8 cellular contexts compared by ENCODE assay signal in genomic region chr6:146857960-146858308, GRCh38.
DNase-seq lines count a peak whose midpoint lies in the region; ATAC-seq and TF ChIP-seq lines count a peak whose summit lies in the region.

No MANE protein-coding gene starts in this region.

- no peaks in the 10 kb centered on the region for H3K27me3 ChIP-seq in prostate gland (replicated peaks; ENCODE audit: insufficient read depth)

- no peaks in the 10 kb centered on the region for H3K36me3 Mint-ChIP-seq in IgD-negative memory B cell

- in situ Hi-C loops in astrocyte of the spinal cord (cut with HindIII; ENCODE audit: low sequenced_read_pairs) = no loop called here

- H3K9me3 ChIP-seq in prostate gland = no peaks in the 10 kb centered on the region

- no peak for TF ChIP-seq POLR2A in prostate gland (IDR thresholded peaks at IDR 0.05)

- H3K36me3 ChIP-seq in urinary bladder (ENCODE audit: insufficient read depth) (no peaks in the 10 kb centered on the region), prostate gland (no peaks in the 10 kb centered on the region)

- TF ChIP-seq CTCF in astrocyte of the spinal cord (IDR thresholded peaks at IDR 0.05; ENCODE audit: low read depth, low read length) (no peak), prostate gland (IDR thresholded peaks at IDR 0.05) (no peak)

- peaks cover 0 to 1% (median 0%) of the 10 kb centered on the region in 3 donors for H3K4me1 Mint-ChIP-seq in IgD-negative memory B cell

- H3K27ac ChIP-seq in urinary bladder (ENCODE audit: low read depth) (peak overlapping the region; percentile 75), prostate gland (peak overlapping the region in 1 of 2 donors; percentile 18)

- H3K9me3 Mint-ChIP-seq in IgD-negative memory B cell = no peaks in the 10 kb centered on the region

- peak; percentile 27 for ATAC-seq in GM19455 (IDR thresholded peaks at IDR 0.05; ENCODE audit: unreplicated experiment)
- ATAC-seq in left colon = peak; percentile 23

- H3K27ac Mint-ChIP-seq in IgD-negative memory B cell = no peak overlapping the region

- no peaks in the 10 kb centered on the region for H3K4me1 ChIP-seq in urinary bladder (ENCODE audit: insufficient read depth)
- no peaks in the 10 kb centered on the region for H3K4me1 ChIP-seq in prostate gland (replicated peaks)

- peaks cover 3% of the 10 kb centered on the region for H3K27me3 Mint-ChIP-seq in IgD-negative memory B cell

- peak overlapping the region; percentile 13 for H3K4me3 ChIP-seq in astrocyte of the spinal cord (ENCODE audit: low read depth, low read length)
- peak overlapping the region; percentile 20 for H3K4me3 ChIP-seq in urinary bladder (ENCODE audit: low read depth, low read length)
- H3K4me3 ChIP-seq in prostate gland = no peak overlapping the region

- 46% methylated on average over 4 of the region's 4 CpGs for WGBS in urinary bladder
- WGBS in prostate gland = 52% methylated on average over 4 of the region's 4 CpGs

- peak overlapping the region in 3 of 4 donors; percentile 34 to 52 (median 36) for H3K4me3 Mint-ChIP-seq in IgD-negative memory B cell

- intact Hi-C loops in left colon (cut with DNase I, micrococcal nuclease) = loop anchor here in 1 of 2 donors (10.0 kb wide), 1 partner anchor 427 kb away; no protein-coding TSS in a partner anchor
- intact Hi-C loops in prostate gland (cut with DNase I) = loop anchor here (2.0 to 5.0 kb wide), 4 partner anchors 54 to 427 kb away; partner anchors contain the start of gene STXBP5

- peak; percentile 35 for DNase-seq in AG20443 (ENCODE audit: low spot score)
- no peak for DNase-seq in astrocyte of the spinal cord (ENCODE audit: low read depth, low spot score)
- DNase-seq in left colon = no peak
- DNase-seq in prostate gland (ENCODE audit: low spot score) = no peak
- DNase-seq in activated CD8-positive, alpha-beta memory T cell treated with anti-CD3 and anti-CD28 coated beads for 24 hours = no peak

Comparison
In these comparisons a context has a peak if more than half of its experiments do, and no peak if none do; other contexts are left out.
1. H3K4me3 ChIP-seq: peak in astrocyte of the spinal cord (single experiment) and urinary bladder (single experiment); none in prostate gland (0 of 2).